Comparison of ENCODE assay signal across 19 cellular contexts in genomic region chr10:128029280-128029618, GRCh38.
"Had no signal": no experiment of that assay in that cellular context is flagged by ENCODE, and none has a peak within 500 bp of the region (broad histone marks: within the 10 kb centered on the region; RNA-seq: fewer than 3 reads in every experiment).

No MANE protein-coding gene starts in this region.

- H3K9me3 ChIP-seq: breast epithelium, left lung, lower lobe of right lung, right atrium auricular region, thoracic aorta, uterus had no signal

- H3K4me1 ChIP-seq: breast epithelium, lower lobe of right lung, uterus had no signal

- H3K4me3 ChIP-seq: breast epithelium, left lung, lower lobe of right lung, neural progenitor cell, right atrium auricular region, thoracic aorta, uterus had no signal

- H3K27me3 ChIP-seq: breast epithelium, left lung, neural progenitor cell, right atrium auricular region, uterus had no signal

- H3K4me2 ChIP-seq: neural progenitor cell had no signal

- DNase-seq: activated CD4-positive, alpha-beta T cell treated with anti-CD3 and anti-CD28 coated beads, Interleukin-2, amount 10 ng/mL, durations not matched to agents 24 days and 14 days; activated CD4-positive, CD25-positive, alpha-beta regulatory T cell treated with anti-CD3 and anti-CD28 coated beads, Interleukin-2, amount 50 U/mL, for 72 hours; activated naive CD8-positive, alpha-beta T cell treated with anti-CD3 and anti-CD28 coated beads, Interleukin-2, amount 10 ng/mL, durations not matched to agents 7 days and 5 days; activated T-cell treated with anti-CD3 and anti-CD28 coated beads, Interleukin-2, amount 50 U/mL, for 72 hours; amniotic stem cell; central memory CD4-positive, alpha-beta T cell; effector CD4-positive, alpha-beta T cell; mesendoderm; natural killer cell; stimulated activated CD4-positive, alpha-beta T cell treated with anti-CD3 and anti-CD28 coated beads, Interleukin-2, amount 100 ng/mL, for 48 hours; T-helper 2 cell; uterus had no signal

- H3K36me3 ChIP-seq: breast epithelium, neural progenitor cell, right atrium auricular region, thoracic aorta, uterus had no signal

- H3K27ac ChIP-seq: epithelial cell of prostate, left lung, lower lobe of right lung, neural progenitor cell, right atrium auricular region, thoracic aorta, uterus had no signal

- H3K9ac ChIP-seq: neural progenitor cell had no signal

- ATAC-seq: left lung, natural killer cell had no signal
